ENCODE assay signal across 8 cellular contexts in genomic region chr12:110224379-110225304, GRCh38. TPM values are rescaled to one million over a fixed set of nuclear protein-coding genes. Genes with fewer than 3 reads are reported as not detected.
DNase-seq lines count a peak whose midpoint lies in the region; ATAC-seq and TF ChIP-seq lines count a peak whose summit lies in the region.

No MANE protein-coding gene starts in this region.

- CTCF ChIA-PET in WTC11 (lab: Charles Lee) = interaction anchor here (0.6 to 1.4 kb wide), 3 partner anchors 26 to 147 kb away, joined by 3 to 4 read pairs (median 3); no protein-coding TSS in a partner anchor

- peak overlapping the region; percentile 16 to 91 (median 73) for H3K27ac ChIP-seq in tibial nerve

- H3K4me3 Mint-ChIP-seq in WTC11 = no peak overlapping the region

- intact Hi-C loops in left colon (cut with DNase I, micrococcal nuclease) = no loop called here

- H3K9me3 ChIP-seq in BE2C (no peaks in the 10 kb centered on the region), tibial nerve (no peaks in the 10 kb centered on the region)

- 0 out of 2 replicates have a peak, but pooled peaks cover 2% of the 10 kb centered on the region for H3K4me1 Mint-ChIP-seq in WTC11

- ATAC-seq in left colon (peak; percentile 80), WTC11 (no peak), HG03378 (IDR thresholded peaks at IDR 0.05; ENCODE audit: unreplicated experiment) (no peak)

- WGBS in tibial nerve, 2 donors = 42 to 48% methylated on average over 10 of the region's 10 CpGs

- no peaks in the 10 kb centered on the region for H3K36me3 Mint-ChIP-seq in WTC11

- DNase-seq in BE2C = peak; percentile 39
- DNase-seq in LNCaP clone FGC (ENCODE audit: low read depth) = peak; percentile 41
- peak; percentile 31 to 67 for DNase-seq in T47D (ENCODE audit: low read depth in 1 of 2, low spot score in 1 of 2)
- peak in 1 of 2 donors; percentile 31 for DNase-seq in left colon
- peak in 1 of 2 donors; percentile 25 for DNase-seq in tibial nerve (ENCODE audit: low spot score in 2 of 2)
- no peak for DNase-seq in WTC11 (ENCODE audit: low spot score)
- DNase-seq in DMS153 (lab: John Stamatoyannopoulos, UW) = no peak

- no peaks in the 10 kb centered on the region for H3K9me3 Mint-ChIP-seq in WTC11

- no peaks in the 10 kb centered on the region for H3K27me3 Mint-ChIP-seq in WTC11 (ENCODE audit: low read depth)

- TF ChIP-seq CTCF in BE2C (IDR thresholded peaks at IDR 0.05; ENCODE audit: low read depth, low read length) = peak; percentile 69
- peak; percentile 57 for TF ChIP-seq CTCF in LNCaP clone FGC (IDR thresholded peaks at IDR 0.05; ENCODE audit: control insufficient read depth, extremely low read depth, insufficient read depth)
- TF ChIP-seq CTCF in tibial nerve (IDR thresholded peaks at IDR 0.05) = peak; percentile 40 to 68 (median 67)
- TF ChIP-seq CTCF in WTC11 (IDR thresholded peaks at IDR 0.05) = no peak

- no peaks in the 10 kb centered on the region for H3K27me3 ChIP-seq in BE2C
- no peaks in the 10 kb centered on the region for H3K27me3 ChIP-seq in tibial nerve

- peaks cover 12% of the 10 kb centered on the region for H3K4me1 ChIP-seq in BE2C
- H3K4me1 ChIP-seq in tibial nerve = peaks cover 0 to 34% (median 8%) of the 10 kb centered on the region in 4 donors

- POLR2A ChIA-PET in WTC11 (lab: Charles Lee) = interaction anchor here (0.5 kb wide), 1 partner anchor 14 kb away, joined by 3 read pairs; no protein-coding TSS in a partner anchor

- TF ChIP-seq POLR2A in tibial nerve (IDR thresholded peaks at IDR 0.05) = no peak

- peak overlapping the region; percentile 71 for H3K4me3 ChIP-seq in BE2C (ENCODE audit: low read depth, low read length)
- H3K4me3 ChIP-seq in LNCaP clone FGC (ENCODE audit: low read depth, low read length) = no peak overlapping the region
- H3K4me3 ChIP-seq in tibial nerve = peak overlapping the region in 2 of 4 donors; percentile 9 to 21

- peak in 1 of 2 donors; percentile 74 for TF ChIP-seq EP300 in tibial nerve (IDR thresholded peaks at IDR 0.05)

- no peak overlapping the region for H3K27ac Mint-ChIP-seq in WTC11

- H3K36me3 ChIP-seq in BE2C (0 out of 2 replicates have a peak, but pooled peaks cover 2% of the 10 kb centered on the region), tibial nerve (no peaks in the 10 kb centered on the region)

- in situ Hi-C loops in T47D (cut with HindIII; ENCODE audit: low pct_unique_long_range_greater_than_20kb, low sequenced_read_pairs) = no loop called here

TF ChIP-seq in WTC11, 78 proteins besides CTCF, POLR2A, EP300 and RAD21 (continues in another document):
- TF ChIP-seq TCF7 (CRISPR knock-in tag; IDR thresholded peaks at IDR 0.05; ENCODE audit: low read depth) (no peak), CBFB (CRISPR knock-in tag; IDR thresholded peaks at IDR 0.05; ENCODE audit: low read depth) (no peak), MYBL2 (CRISPR knock-in tag; IDR thresholded peaks at IDR 0.05) (no peak), EMX1 (CRISPR knock-in tag; IDR thresholded peaks at IDR 0.05) (no peak), NR2C2 (CRISPR knock-in tag; IDR thresholded peaks at IDR 0.05) (no peak), ZBTB43 (CRISPR knock-in tag; IDR thresholded peaks at IDR 0.05) (no peak), ZNF416 (CRISPR knock-in tag; IDR thresholded peaks at IDR 0.05) (no peak), IRF2 (CRISPR knock-in tag; IDR thresholded peaks at IDR 0.05; ENCODE audit: borderline replicate concordance, low read depth) (no peak), ZNF512 (CRISPR knock-in tag; IDR thresholded peaks at IDR 0.05; ENCODE audit: borderline replicate concordance) (no peak), CREM (CRISPR knock-in tag; IDR thresholded peaks at IDR 0.05) (no peak), AR (CRISPR knock-in tag; IDR thresholded peaks at IDR 0.05) (no peak), ZMAT4 (CRISPR knock-in tag; IDR thresholded peaks at IDR 0.05) (no peak), ZNF232 (CRISPR knock-in tag; IDR thresholded peaks at IDR 0.05) (no peak), GABPB1 (CRISPR knock-in tag; IDR thresholded peaks at IDR 0.05) (no peak), E2F1 (CRISPR knock-in tag; IDR thresholded peaks at IDR 0.05) (no peak), ZNF396 (CRISPR knock-in tag; IDR thresholded peaks at IDR 0.05; ENCODE audit: borderline replicate concordance) (no peak), MLX (CRISPR knock-in tag; IDR thresholded peaks at IDR 0.05) (no peak), ATF2 (CRISPR knock-in tag; IDR thresholded peaks at IDR 0.05; ENCODE audit: borderline replicate concordance, low read depth) (no peak), JAZF1 (CRISPR knock-in tag; IDR thresholded peaks at IDR 0.05) (no peak)

RNA-seq across cellular contexts. Expression of gene ATP2A2, which starts 56.4 kb away (rescaled TPM):
- polyA plus RNA-seq in BE2C (2012; ENCODE audit: insufficient read depth, insufficient read length, low read depth) = 252 TPM
- total RNA-seq in left colon = 100 to 1,000 TPM; 248 to 279 TPM
- total RNA-seq in tibial nerve = 100 to 1,000 TPM in 2 of 4 donors, 10 to 100 TPM in 2; 77.8 to 106 (median 90.1) TPM
- total RNA-seq in WTC11 (2021) = 216 to 239 TPM (median 216 TPM) in 3 replicates

Comparison
In these comparisons a context has a peak if more than half of its experiments do, and no peak if none do; other contexts are left out.
1. DNase-seq: peak in BE2C (single experiment), LNCaP clone FGC (single experiment) and T47D (2 of 2); none in WTC11 (single experiment) and DMS153 (single experiment).